Comparison of ENCODE assay signal across 8 cellular contexts in genomic region chr9:4604678-4605095, GRCh38. TPM values are rescaled to one million over a fixed set of nuclear protein-coding genes. Genes with fewer than 3 reads are reported as not detected.
DNase-seq lines count a peak whose midpoint lies in the region; ATAC-seq and TF ChIP-seq lines count a peak whose summit lies in the region.

No MANE protein-coding gene starts in this region.

- H3K4me1 Mint-ChIP-seq in endothelial cell (ENCODE audit: unreplicated experiment), result peaks cover 23% of the 10 kb centered on the region

- no peak overlapping the region for H3K27ac Mint-ChIP-seq in endothelial cell (ENCODE audit: unreplicated experiment)

- DNase-seq in AG04449 (ENCODE audit: low read depth, low spot score) (no peak), NCI-H748 (lab: John Stamatoyannopoulos, UW; ENCODE audit: unreplicated experiment) (peak; percentile 89), endothelial cell (ENCODE audit: low spot score) (peak; percentile 70), mucosa of gallbladder (ENCODE audit: low spot score) (peak; percentile 82)
- peak; percentile 71 for DNase-seq in activated CD8-positive, alpha-beta memory T cell treated with anti-CD3 and anti-CD28 coated beads for 24 hours
- peak; percentile 32 for DNase-seq in stimulated activated naive CD4-positive, alpha-beta T cell treated with Interleukin-2 at 50 U/mL for 16 hours (lab: John Stamatoyannopoulos, UW)

- peaks cover 5% of the 10 kb centered on the region for H3K36me3 Mint-ChIP-seq in endothelial cell (ENCODE audit: low read depth, unreplicated experiment)

- CTCF ChIA-PET in AG04449 (lab: Yijun Ruan, JAX), result interaction anchor here (0.6 to 3.0 kb wide), 24 partner anchors 8 to 377 kb away, joined by 3 to 26 read pairs (median 4); partner anchors contain the start of genes AK3 and PLPP6

- POLR2A ChIA-PET in AG04449 (lab: Yijun Ruan, JAX), result no interaction called here

- H3K9me3 Mint-ChIP-seq in endothelial cell (ENCODE audit: unreplicated experiment), result no peaks in the 10 kb centered on the region

- TF ChIP-seq CTCF in AG04449 (IDR thresholded peaks at IDR 0.05; ENCODE audit: insufficient read depth, low read length, missing control alignments) (peak; percentile 48), endothelial cell (IDR thresholded peaks at IDR 0.05; ENCODE audit: unreplicated experiment) (peak; percentile 93)

- H3K4me3 Mint-ChIP-seq in endothelial cell (ENCODE audit: unreplicated experiment), result no peak overlapping the region

- no peak overlapping the region for H3K4me3 ChIP-seq in AG04449 (ENCODE audit: low read depth, low read length)

- no peaks in the 10 kb centered on the region for H3K27me3 Mint-ChIP-seq in endothelial cell (ENCODE audit: unreplicated experiment)

- ATAC-seq in GM18519 (IDR thresholded peaks at IDR 0.05; ENCODE audit: low FRiP score, unreplicated experiment) (peak; percentile 76), HG03354 (IDR thresholded peaks at IDR 0.05; ENCODE audit: poor library complexity, severe bottlenecking, unreplicated experiment) (peak; percentile 90)

RNA-seq across cellular contexts. Expression of gene PLPP6, which starts 57.4 kb away (rescaled TPM):
- total RNA-seq in endothelial cell (ENCODE audit: unreplicated experiment) (7.7 TPM), mucosa of gallbladder (9.2 TPM)
